In the genomic region with DNA sequence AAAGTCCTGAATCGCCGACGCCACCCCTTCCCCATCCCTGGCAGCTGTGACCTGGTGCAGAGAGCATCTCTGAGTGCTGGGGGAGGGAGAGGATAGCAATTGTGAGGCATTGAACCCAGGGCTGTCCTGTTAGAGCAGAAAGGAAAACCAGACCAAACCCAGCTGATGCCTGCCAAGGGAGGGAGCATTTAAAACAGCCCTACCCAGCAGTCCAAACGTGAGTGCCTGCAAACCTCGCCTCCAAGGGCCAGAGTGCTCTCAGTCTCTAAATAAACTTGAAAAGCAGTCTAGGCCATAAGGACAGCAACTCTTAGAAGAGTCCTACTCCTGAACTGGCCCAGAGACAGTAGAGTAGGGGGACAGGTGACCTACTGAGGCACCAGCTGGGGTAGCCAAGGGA, we compare ENCODE assay signal across 21 cellular contexts.
"Had no signal": no experiment of that assay in that cellular context is flagged by ENCODE, and none has a peak within 500 bp of the region (broad histone marks: within the 10 kb centered on the region; RNA-seq: fewer than 3 reads in every experiment).

No MANE protein-coding gene starts in this region.

- H3K27me3 ChIP-seq: esophagus muscularis mucosa, foreskin keratinocyte, gastroesophageal sphincter, heart left ventricle, neutrophil, right atrium auricular region, stomach, thyroid gland, upper lobe of left lung had no signal

- H3K36me3 ChIP-seq: esophagus muscularis mucosa, gastroesophageal sphincter, heart left ventricle, neutrophil, prostate gland, right atrium auricular region, stomach, thyroid gland, upper lobe of left lung had no signal

- DNase-seq: central memory CD4-positive, alpha-beta T cell; effector memory CD4-positive, alpha-beta T cell; foreskin keratinocyte; heart left ventricle; hippocampal formation; natural killer cell; stimulated activated CD4-positive, alpha-beta T cell treated with anti-CD3 and anti-CD28 coated beads, Interleukin-2, amount 100 ng/mL, for 24 hours; stimulated activated CD4-positive, alpha-beta T cell treated with anti-CD3 and anti-CD28 coated beads, Interleukin-4, amount 100 ng/mL, for 24 hours; stimulated activated naive CD4-positive, alpha-beta T cell treated with Interleukin-2 at 50 U/mL for 16 hours; stomach; thyroid gland; upper lobe of left lung had no signal

- H3K4me1 ChIP-seq: gastroesophageal sphincter, prostate gland, right atrium auricular region, thyroid gland, upper lobe of left lung had no signal

- H3K9me3 ChIP-seq: esophagus muscularis mucosa, neutrophil, prostate gland, stomach, thyroid gland had no signal

- H3K4me3 ChIP-seq: esophagus muscularis mucosa, gastroesophageal sphincter, heart left ventricle, lung, prostate gland, right atrium auricular region, stomach, thyroid gland, upper lobe of left lung had no signal

- H3K27ac ChIP-seq: foreskin keratinocyte, gastroesophageal sphincter, heart left ventricle, neutrophil, prostate gland, right atrium auricular region, stomach, thyroid gland, upper lobe of left lung had no signal

- ATAC-seq: gastroesophageal sphincter; heart left ventricle; left lobe of liver; natural killer cell; sciatic nerve; stimulated activated effector memory CD8-positive, alpha-beta T cell treated with anti-CD3 and anti-CD28 coated beads, Interleukin-12 subunit alpha, Interleukin-12 subunit beta, amount 100 ng/mL, for 72 hours had no signal
